8 cellular contexts compared by ENCODE assay signal in genomic region chr2:160210599-160211138, GRCh38. TPM values are rescaled to one million over a fixed set of nuclear protein-coding genes. Genes with fewer than 3 reads are reported as not detected.
DNase-seq lines count a peak whose midpoint lies in the region; ATAC-seq and TF ChIP-seq lines count a peak whose summit lies in the region.

No MANE protein-coding gene starts in this region.

- ATAC-seq in GM21423 (IDR thresholded peaks at IDR 0.05; ENCODE audit: unreplicated experiment): peak; percentile 91

- DNase-seq in ELR (ENCODE audit: low read depth): peak; percentile 73
- peak; percentile 51 for DNase-seq in HPDE6-E6E7 (ENCODE audit: extremely low spot score)
- peak; percentile 8 for DNase-seq in T-helper 22 cell (ENCODE audit: low read depth)
- peak; percentile 81 for DNase-seq in astrocyte of the hippocampus (ENCODE audit: low read depth, low spot score)
- no peak for DNase-seq in kidney epithelial cell (ENCODE audit: low read depth)
- peak; percentile 57 to 65 for DNase-seq in stimulated activated CD4-positive, alpha-beta T cell treated with anti-CD3 and anti-CD28 coated beads, Interleukin-4, amount 100 ng/mL, for 4 hours
- no peak for DNase-seq in AG20443 (ENCODE audit: low spot score)

- no peaks in the 10 kb centered on the region for H3K36me3 ChIP-seq in kidney epithelial cell (ENCODE audit: control insufficient read depth, insufficient read depth, low read length)

- H3K27me3 ChIP-seq in kidney epithelial cell (ENCODE audit: control insufficient read depth, insufficient read depth, low read length): no peaks in the 10 kb centered on the region

- H3K4me3 ChIP-seq in kidney epithelial cell (ENCODE audit: low read depth, low read length): no peak overlapping the region

- peak; percentile 82 for TF ChIP-seq CTCF in kidney epithelial cell (IDR thresholded peaks at IDR 0.05; ENCODE audit: insufficient read depth, low read length, poor library complexity, severe bottlenecking)

RNA-seq across cellular contexts. Expression of gene ITGB6, which starts 10.6 kb away (rescaled TPM):
- 68.5 and 69.1 TPM in 2 replicates for total RNA-seq in kidney epithelial cell

Comparison
In these comparisons a context has a peak if more than half of its experiments do, and no peak if none do; other contexts are left out.
1. DNase-seq: peak in ELR (single experiment), HPDE6-E6E7 (single experiment), T-helper 22 cell (single experiment), astrocyte of the hippocampus (single experiment) and stimulated activated CD4-positive, alpha-beta T cell treated with anti-CD3 and anti-CD28 coated beads, Interleukin-4, amount 100 ng/mL, for 4 hours (2 of 2); none in kidney epithelial cell (single experiment) and AG20443 (single experiment).